1 cellular context compared by ENCODE assay signal in the genomic region with DNA sequence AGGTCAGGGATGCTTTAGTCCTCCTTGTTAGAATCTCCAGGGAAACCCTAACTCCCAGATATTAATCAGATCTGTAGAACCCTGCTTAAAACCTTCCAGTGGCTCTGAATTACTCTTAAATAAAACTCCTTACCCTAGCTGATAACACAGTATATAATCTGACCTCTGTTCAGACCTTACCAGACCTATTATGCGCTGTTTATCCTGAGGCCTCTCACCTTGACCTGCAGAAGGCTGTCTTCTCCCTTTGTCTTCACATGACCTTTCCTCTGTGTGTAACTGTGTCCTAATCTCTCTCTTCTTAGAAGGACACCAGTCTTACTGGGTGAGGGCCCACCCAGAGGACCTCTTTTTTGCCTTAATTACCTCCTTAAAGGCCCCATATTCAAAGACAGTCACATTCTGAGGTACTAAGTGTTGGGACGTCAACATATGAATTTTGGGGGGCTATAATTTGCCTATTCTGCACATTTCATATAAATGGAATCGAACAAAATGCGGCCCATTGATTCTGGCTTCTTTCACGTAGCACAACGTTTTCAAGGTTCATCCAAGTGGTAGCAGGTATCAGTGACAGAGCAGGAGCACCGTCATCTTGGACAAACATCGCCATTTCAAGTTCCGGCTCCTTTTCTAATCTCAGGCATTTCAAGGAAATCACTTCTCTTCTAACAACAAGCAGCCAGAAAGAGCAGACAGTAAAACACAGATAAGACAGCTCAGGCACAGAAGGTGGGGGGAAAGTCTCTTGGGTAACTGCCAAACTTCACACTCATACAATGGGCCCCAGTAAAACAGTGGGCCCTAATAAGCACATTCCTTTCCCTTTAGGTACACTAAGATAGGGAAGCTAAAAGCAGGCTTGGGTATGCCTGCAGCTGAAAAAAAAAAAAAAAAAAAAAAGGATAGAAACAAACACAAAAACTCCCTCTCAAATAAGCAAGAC.
TF ChIP-seq lines count a peak whose summit lies in the region.

No MANE protein-coding gene starts in this region.

TF ChIP-seq in K562, 482 proteins besides CTCF, POLR2A, EP300 and RAD21 (continued from another document and continues in another):
- TF ChIP-seq, protein P1, sequence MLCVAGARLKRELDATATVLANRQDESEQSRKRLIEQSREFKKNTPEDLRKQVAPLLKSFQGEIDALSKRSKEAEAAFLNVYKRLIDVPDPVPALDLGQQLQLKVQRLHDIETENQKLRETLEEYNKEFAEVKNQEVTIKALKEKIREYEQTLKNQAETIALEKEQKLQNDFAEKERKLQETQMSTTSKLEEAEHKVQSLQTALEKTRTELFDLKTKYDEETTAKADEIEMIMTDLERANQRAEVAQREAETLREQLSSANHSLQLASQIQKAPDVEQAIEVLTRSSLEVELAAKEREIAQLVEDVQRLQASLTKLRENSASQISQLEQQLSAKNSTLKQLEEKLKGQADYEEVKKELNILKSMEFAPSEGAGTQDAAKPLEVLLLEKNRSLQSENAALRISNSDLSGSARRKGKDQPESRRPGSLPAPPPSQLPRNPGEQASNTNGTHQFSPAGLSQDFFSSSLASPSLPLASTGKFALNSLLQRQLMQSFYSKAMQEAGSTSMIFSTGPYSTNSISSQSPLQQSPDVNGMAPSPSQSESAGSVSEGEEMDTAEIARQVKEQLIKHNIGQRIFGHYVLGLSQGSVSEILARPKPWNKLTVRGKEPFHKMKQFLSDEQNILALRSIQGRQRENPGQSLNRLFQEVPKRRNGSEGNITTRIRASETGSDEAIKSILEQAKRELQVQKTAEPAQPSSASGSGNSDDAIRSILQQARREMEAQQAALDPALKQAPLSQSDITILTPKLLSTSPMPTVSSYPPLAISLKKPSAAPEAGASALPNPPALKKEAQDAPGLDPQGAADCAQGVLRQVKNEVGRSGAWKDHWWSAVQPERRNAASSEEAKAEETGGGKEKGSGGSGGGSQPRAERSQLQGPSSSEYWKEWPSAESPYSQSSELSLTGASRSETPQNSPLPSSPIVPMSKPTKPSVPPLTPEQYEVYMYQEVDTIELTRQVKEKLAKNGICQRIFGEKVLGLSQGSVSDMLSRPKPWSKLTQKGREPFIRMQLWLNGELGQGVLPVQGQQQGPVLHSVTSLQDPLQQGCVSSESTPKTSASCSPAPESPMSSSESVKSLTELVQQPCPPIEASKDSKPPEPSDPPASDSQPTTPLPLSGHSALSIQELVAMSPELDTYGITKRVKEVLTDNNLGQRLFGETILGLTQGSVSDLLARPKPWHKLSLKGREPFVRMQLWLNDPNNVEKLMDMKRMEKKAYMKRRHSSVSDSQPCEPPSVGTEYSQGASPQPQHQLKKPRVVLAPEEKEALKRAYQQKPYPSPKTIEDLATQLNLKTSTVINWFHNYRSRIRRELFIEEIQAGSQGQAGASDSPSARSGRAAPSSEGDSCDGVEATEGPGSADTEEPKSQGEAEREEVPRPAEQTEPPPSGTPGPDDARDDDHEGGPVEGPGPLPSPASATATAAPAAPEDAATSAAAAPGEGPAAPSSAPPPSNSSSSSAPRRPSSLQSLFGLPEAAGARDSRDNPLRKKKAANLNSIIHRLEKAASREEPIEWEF (CRISPR knock-in tag; IDR thresholded peaks at IDR 0.05): no peak
- peak; percentile 38 for TF ChIP-seq CCNT2 (IDR thresholded peaks at IDR 0.05; ENCODE audit: borderline replicate concordance, extremely low read depth, insufficient read length, low read depth, low read length)
- TF ChIP-seq, protein P2, sequence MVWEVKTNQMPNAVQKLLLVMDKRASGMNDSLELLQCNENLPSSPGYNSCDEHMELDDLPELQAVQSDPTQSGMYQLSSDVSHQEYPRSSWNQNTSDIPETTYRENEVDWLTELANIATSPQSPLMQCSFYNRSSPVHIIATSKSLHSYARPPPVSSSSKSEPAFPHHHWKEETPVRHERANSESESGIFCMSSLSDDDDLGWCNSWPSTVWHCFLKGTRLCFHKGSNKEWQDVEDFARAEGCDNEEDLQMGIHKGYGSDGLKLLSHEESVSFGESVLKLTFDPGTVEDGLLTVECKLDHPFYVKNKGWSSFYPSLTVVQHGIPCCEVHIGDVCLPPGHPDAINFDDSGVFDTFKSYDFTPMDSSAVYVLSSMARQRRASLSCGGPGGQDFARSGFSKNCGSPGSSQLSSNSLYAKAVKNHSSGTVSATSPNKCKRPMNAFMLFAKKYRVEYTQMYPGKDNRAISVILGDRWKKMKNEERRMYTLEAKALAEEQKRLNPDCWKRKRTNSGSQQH (CRISPR knock-in tag; IDR thresholded peaks at IDR 0.05): no peak
- TF ChIP-seq KLF1 (tag; IDR thresholded peaks at IDR 0.05): no peak
- TF ChIP-seq, protein P3, sequence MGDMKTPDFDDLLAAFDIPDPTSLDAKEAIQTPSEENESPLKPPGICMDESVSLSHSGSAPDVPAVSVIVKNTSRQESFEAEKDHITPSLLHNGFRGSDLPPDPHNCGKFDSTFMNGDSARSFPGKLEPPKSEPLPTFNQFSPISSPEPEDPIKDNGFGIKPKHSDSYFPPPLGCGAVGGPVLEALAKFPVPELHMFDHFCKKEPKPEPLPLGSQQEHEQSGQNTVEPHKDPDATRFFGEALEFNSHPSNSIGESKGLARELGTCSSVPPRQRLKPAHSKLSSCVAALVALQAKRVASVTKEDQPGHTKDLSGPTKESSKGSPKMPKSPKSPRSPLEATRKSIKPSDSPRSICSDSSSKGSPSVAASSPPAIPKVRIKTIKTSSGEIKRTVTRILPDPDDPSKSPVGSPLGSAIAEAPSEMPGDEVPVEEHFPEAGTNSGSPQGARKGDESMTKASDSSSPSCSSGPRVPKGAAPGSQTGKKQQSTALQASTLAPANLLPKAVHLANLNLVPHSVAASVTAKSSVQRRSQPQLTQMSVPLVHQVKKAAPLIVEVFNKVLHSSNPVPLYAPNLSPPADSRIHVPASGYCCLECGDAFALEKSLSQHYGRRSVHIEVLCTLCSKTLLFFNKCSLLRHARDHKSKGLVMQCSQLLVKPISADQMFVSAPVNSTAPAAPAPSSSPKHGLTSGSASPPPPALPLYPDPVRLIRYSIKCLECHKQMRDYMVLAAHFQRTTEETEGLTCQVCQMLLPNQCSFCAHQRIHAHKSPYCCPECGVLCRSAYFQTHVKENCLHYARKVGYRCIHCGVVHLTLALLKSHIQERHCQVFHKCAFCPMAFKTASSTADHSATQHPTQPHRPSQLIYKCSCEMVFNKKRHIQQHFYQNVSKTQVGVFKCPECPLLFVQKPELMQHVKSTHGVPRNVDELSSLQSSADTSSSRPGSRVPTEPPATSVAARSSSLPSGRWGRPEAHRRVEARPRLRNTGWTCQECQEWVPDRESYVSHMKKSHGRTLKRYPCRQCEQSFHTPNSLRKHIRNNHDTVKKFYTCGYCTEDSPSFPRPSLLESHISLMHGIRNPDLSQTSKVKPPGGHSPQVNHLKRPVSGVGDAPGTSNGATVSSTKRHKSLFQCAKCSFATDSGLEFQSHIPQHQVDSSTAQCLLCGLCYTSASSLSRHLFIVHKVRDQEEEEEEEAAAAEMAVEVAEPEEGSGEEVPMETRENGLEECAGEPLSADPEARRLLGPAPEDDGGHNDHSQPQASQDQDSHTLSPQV (IDR thresholded peaks at IDR 0.05): peak; percentile 64; the same call in 1 of the 2 replicates
- no peak for TF ChIP-seq KLF13 (tag; IDR thresholded peaks at IDR 0.05; ENCODE audit: borderline replicate concordance, low read depth)
- TF ChIP-seq, protein P4, sequence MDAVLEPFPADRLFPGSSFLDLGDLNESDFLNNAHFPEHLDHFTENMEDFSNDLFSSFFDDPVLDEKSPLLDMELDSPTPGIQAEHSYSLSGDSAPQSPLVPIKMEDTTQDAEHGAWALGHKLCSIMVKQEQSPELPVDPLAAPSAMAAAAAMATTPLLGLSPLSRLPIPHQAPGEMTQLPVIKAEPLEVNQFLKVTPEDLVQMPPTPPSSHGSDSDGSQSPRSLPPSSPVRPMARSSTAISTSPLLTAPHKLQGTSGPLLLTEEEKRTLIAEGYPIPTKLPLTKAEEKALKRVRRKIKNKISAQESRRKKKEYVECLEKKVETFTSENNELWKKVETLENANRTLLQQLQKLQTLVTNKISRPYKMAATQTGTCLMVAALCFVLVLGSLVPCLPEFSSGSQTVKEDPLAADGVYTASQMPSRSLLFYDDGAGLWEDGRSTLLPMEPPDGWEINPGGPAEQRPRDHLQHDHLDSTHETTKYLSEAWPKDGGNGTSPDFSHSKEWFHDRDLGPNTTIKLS (IDR thresholded peaks at IDR 0.05; ENCODE audit: borderline replicate concordance, low read depth): no peak
- TF ChIP-seq NFXL1 (CRISPR knock-in tag; IDR thresholded peaks at IDR 0.05): no peak
- TF ChIP-seq, protein P5, sequence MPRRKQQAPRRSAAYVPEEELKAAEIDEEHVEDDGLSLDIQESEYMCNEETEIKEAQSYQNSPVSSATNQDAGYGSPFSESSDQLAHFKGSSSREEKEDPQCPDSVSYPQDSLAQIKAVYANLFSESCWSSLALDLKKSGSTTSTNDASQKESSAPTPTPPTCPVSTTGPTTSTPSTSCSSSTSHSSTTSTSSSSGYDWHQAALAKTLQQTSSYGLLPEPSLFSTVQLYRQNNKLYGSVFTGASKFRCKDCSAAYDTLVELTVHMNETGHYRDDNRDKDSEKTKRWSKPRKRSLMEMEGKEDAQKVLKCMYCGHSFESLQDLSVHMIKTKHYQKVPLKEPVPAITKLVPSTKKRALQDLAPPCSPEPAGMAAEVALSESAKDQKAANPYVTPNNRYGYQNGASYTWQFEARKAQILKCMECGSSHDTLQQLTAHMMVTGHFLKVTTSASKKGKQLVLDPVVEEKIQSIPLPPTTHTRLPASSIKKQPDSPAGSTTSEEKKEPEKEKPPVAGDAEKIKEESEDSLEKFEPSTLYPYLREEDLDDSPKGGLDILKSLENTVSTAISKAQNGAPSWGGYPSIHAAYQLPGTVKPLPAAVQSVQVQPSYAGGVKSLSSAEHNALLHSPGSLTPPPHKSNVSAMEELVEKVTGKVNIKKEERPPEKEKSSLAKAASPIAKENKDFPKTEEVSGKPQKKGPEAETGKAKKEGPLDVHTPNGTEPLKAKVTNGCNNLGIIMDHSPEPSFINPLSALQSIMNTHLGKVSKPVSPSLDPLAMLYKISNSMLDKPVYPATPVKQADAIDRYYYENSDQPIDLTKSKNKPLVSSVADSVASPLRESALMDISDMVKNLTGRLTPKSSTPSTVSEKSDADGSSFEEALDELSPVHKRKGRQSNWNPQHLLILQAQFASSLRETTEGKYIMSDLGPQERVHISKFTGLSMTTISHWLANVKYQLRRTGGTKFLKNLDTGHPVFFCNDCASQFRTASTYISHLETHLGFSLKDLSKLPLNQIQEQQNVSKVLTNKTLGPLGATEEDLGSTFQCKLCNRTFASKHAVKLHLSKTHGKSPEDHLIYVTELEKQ (CRISPR knock-in tag; IDR thresholded peaks at IDR 0.05): no peak
- no peak for TF ChIP-seq NR1H2 (CRISPR knock-in tag; IDR thresholded peaks at IDR 0.05)
- TF ChIP-seq ESRRA (IDR thresholded peaks at IDR 0.05; ENCODE audit: borderline replicate concordance, low read depth): no peak
- 0 out of 2 replicates have a peak, but pooled peaks have one; percentile 29 for TF ChIP-seq ZNF589 (CRISPR knock-in tag; IDR thresholded peaks at IDR 0.05; ENCODE audit: low read depth)
- TF ChIP-seq PCBP2 (IDR thresholded peaks at IDR 0.05; ENCODE audit: low read depth, low read length, poor library complexity, severe bottlenecking): no peak
- TF ChIP-seq EHMT2 (IDR thresholded peaks at IDR 0.05): no peak
- no peak for TF ChIP-seq ZNF586 (CRISPR knock-in tag; conservative IDR thresholded peaks at IDR 0.05)
- TF ChIP-seq ETV5 (CRISPR knock-in tag; IDR thresholded peaks at IDR 0.05; ENCODE audit: low read depth): peak; percentile 61
- no peak for TF ChIP-seq MEF2A (IDR thresholded peaks at IDR 0.05; ENCODE audit: control insufficient read depth, low read depth, low read length)
- no peak for TF ChIP-seq THRAP3 (IDR thresholded peaks at IDR 0.05; ENCODE audit: borderline replicate concordance)
- no peak for TF ChIP-seq ZBTB1 (CRISPR knock-in tag; IDR thresholded peaks at IDR 0.05; ENCODE audit: borderline replicate concordance, low read depth)
- TF ChIP-seq ZNF3 (CRISPR knock-in tag; IDR thresholded peaks at IDR 0.05): no peak
- peak; percentile 76 for TF ChIP-seq FOSL1 (tag; conservative IDR thresholded peaks at IDR 0.05)
- TF ChIP-seq PHF21A (IDR thresholded peaks at IDR 0.05; ENCODE audit: borderline replicate concordance, low read depth): peak; percentile 60; the same call in 1 of the 2 replicates
- TF ChIP-seq, protein P6, sequence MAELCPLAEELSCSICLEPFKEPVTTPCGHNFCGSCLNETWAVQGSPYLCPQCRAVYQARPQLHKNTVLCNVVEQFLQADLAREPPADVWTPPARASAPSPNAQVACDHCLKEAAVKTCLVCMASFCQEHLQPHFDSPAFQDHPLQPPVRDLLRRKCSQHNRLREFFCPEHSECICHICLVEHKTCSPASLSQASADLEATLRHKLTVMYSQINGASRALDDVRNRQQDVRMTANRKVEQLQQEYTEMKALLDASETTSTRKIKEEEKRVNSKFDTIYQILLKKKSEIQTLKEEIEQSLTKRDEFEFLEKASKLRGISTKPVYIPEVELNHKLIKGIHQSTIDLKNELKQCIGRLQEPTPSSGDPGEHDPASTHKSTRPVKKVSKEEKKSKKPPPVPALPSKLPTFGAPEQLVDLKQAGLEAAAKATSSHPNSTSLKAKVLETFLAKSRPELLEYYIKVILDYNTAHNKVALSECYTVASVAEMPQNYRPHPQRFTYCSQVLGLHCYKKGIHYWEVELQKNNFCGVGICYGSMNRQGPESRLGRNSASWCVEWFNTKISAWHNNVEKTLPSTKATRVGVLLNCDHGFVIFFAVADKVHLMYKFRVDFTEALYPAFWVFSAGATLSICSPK (IDR thresholded peaks at IDR 0.05; ENCODE audit: borderline replicate concordance): no peak
- 0 out of 2 replicates have a peak, but pooled peaks have one; percentile 41 for TF ChIP-seq SMAD3 (CRISPR knock-in tag; conservative IDR thresholded peaks at IDR 0.05)
- TF ChIP-seq, protein P7, sequence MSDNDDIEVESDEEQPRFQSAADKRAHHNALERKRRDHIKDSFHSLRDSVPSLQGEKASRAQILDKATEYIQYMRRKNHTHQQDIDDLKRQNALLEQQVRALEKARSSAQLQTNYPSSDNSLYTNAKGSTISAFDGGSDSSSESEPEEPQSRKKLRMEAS (CRISPR knock-in tag; IDR thresholded peaks at IDR 0.05): 0 out of 2 replicates have a peak, but pooled peaks have one; percentile 22
- no peak for TF ChIP-seq OTX1 (CRISPR knock-in tag; IDR thresholded peaks at IDR 0.05)
- TF ChIP-seq ZNF24 (IDR thresholded peaks at IDR 0.05): no peak
- TF ChIP-seq TEAD4 (IDR thresholded peaks at IDR 0.05; ENCODE audit: low read length): peak; percentile 87
- TF ChIP-seq TEAD4 (CRISPR knock-in tag; IDR thresholded peaks at IDR 0.05; ENCODE audit: borderline replicate concordance): no peak
- no peak for TF ChIP-seq POU5F1 (IDR thresholded peaks at IDR 0.05; ENCODE audit: borderline replicate concordance, low read depth, low read length, partially characterized antibody)
- TF ChIP-seq RBM34 (IDR thresholded peaks at IDR 0.05; ENCODE audit: borderline replicate concordance, insufficient read depth, low read length): no peak
- peak; percentile 93 for TF ChIP-seq NCOR1 (IDR thresholded peaks at IDR 0.05)
